Comparison of ENCODE assay signal across 1 cellular context in the genomic region with DNA sequence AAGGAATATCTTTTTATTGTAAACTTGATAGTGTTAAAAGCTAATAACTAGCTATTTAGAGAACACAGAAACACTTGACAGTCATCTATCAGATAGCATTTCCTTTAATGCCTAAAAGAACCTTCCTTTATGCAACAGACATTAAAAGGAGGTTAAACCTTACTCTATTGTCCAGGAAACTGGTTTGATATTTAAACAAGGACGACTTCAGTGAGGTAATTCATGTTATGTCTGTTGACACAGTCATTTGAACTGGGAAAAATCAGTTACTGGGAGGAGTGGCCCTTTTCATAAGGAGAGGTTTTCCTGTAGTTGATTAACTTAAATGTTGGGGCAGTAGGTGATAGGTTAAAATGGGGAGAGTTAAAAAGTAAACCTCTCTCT.
TF ChIP-seq lines count a peak whose summit lies in the region.

No MANE protein-coding gene starts in this region.

TF ChIP-seq in HepG2, 621 proteins besides CTCF, POLR2A, EP300 and RAD21 (continued from another document and continues in another):
- TF ChIP-seq SKI (IDR thresholded peaks at IDR 0.05; ENCODE audit: partially characterized antibody) (no peak), MBD4 (IDR thresholded peaks at IDR 0.05; ENCODE audit: borderline replicate concordance, low read length) (peak; percentile 73; the same call in 1 of the 2 replicates), ATF1 (CRISPR knock-in tag; IDR thresholded peaks at IDR 0.05) (0 out of 2 replicates have a peak, but pooled peaks have one; percentile 51), FOSL1 (CRISPR knock-in tag; IDR thresholded peaks at IDR 0.05; ENCODE audit: borderline replicate concordance) (no peak), THAP11 (CRISPR knock-in tag; IDR thresholded peaks at IDR 0.05) (peak; percentile 49; the same call in 1 of the 2 replicates), ZNF260 (CRISPR knock-in tag; IDR thresholded peaks at IDR 0.05; ENCODE audit: borderline replicate concordance, low read depth) (no peak), HDAC1 (CRISPR knock-in tag; IDR thresholded peaks at IDR 0.05) (peak; percentile 42; the same call in 1 of the 2 replicates), MXD4 (CRISPR knock-in tag; IDR thresholded peaks at IDR 0.05) (0 out of 2 replicates have a peak, but pooled peaks have one; percentile 11), MIXL1 (CRISPR knock-in tag; IDR thresholded peaks at IDR 0.05) (peak; percentile 92), FOXA1 (IDR thresholded peaks at IDR 0.05) (peak; percentile 42; the same call in 1 of the 2 replicates), FOXA1 (CRISPR knock-in tag; IDR thresholded peaks at IDR 0.05) (peak; percentile 88), ISL2 (CRISPR knock-in tag; IDR thresholded peaks at IDR 0.05) (peak; percentile 83), U2AF2 (IDR thresholded peaks at IDR 0.05; ENCODE audit: low read depth, low read length) (no peak), SIX1 (CRISPR knock-in tag; IDR thresholded peaks at IDR 0.05; ENCODE audit: borderline replicate concordance) (peak; percentile 99), NCOA2 (CRISPR knock-in tag; IDR thresholded peaks at IDR 0.05) (peak; percentile 89), HDAC2 (CRISPR knock-in tag; IDR thresholded peaks at IDR 0.05) (peak; percentile 82), ESRRA (CRISPR knock-in tag; IDR thresholded peaks at IDR 0.05; ENCODE audit: low read depth) (no peak), RARA (CRISPR knock-in tag; IDR thresholded peaks at IDR 0.05) (peak; percentile 94), ZKSCAN8 (CRISPR knock-in tag; IDR thresholded peaks at IDR 0.05; ENCODE audit: borderline replicate concordance) (peak; percentile 82; the same call in 1 of the 2 replicates), CREB1 (IDR thresholded peaks at IDR 0.05) (no peak), CREB1 (CRISPR knock-in tag; IDR thresholded peaks at IDR 0.05) (peak; percentile 68), ATF7 (IDR thresholded peaks at IDR 0.05) (peak; percentile 48), ATF7 (CRISPR knock-in tag; IDR thresholded peaks at IDR 0.05) (no peak), ZBTB7B (CRISPR knock-in tag; IDR thresholded peaks at IDR 0.05) (no peak), XRCC5 (optimal IDR thresholded peaks at IDR 0.05; ENCODE audit: low read length) (no peak), BRCA1 (CRISPR knock-in tag; IDR thresholded peaks at IDR 0.05) (no peak), ZFP41 (CRISPR knock-in tag; IDR thresholded peaks at IDR 0.05; ENCODE audit: borderline replicate concordance) (no peak), SAP130 (CRISPR knock-in tag; IDR thresholded peaks at IDR 0.05; ENCODE audit: low read depth) (peak; percentile 87), PHF21A (CRISPR knock-in tag; IDR thresholded peaks at IDR 0.05) (peak; percentile 59; the same call in 1 of the 2 replicates), SP5 (CRISPR knock-in tag; IDR thresholded peaks at IDR 0.05; ENCODE audit: borderline replicate concordance, low read depth) (peak; percentile 99), HMG20B (CRISPR knock-in tag; conservative IDR thresholded peaks at IDR 0.05) (peak; percentile 88), ZNF382 (CRISPR knock-in tag; IDR thresholded peaks at IDR 0.05; ENCODE audit: borderline replicate concordance) (no peak), FOXK2 (IDR thresholded peaks at IDR 0.05) (no peak), ZNF513 (CRISPR knock-in tag; conservative IDR thresholded peaks at IDR 0.05) (no peak), ARHGAP35 (CRISPR knock-in tag; IDR thresholded peaks at IDR 0.05; ENCODE audit: borderline replicate concordance) (no peak), SIX4 (CRISPR knock-in tag; IDR thresholded peaks at IDR 0.05) (peak; percentile 87), ZNF652 (CRISPR knock-in tag; IDR thresholded peaks at IDR 0.05; ENCODE audit: borderline replicate concordance, low read depth) (peak; percentile 42; the same call in 1 of the 2 replicates), KAT8 (CRISPR knock-in tag; IDR thresholded peaks at IDR 0.05) (peak; percentile 58), PAXIP1 (CRISPR knock-in tag; conservative IDR thresholded peaks at IDR 0.05) (peak; percentile 91), GATAD2A (CRISPR knock-in tag; IDR thresholded peaks at IDR 0.05) (peak; percentile 84), KDM6A (CRISPR knock-in tag; IDR thresholded peaks at IDR 0.05; ENCODE audit: low read depth) (peak; percentile 27; the same call in 1 of the 2 replicates), ASH2L (IDR thresholded peaks at IDR 0.05; ENCODE audit: insufficient read length, low read depth, low read length) (peak; percentile 35)
- TF ChIP-seq, protein P1, sequence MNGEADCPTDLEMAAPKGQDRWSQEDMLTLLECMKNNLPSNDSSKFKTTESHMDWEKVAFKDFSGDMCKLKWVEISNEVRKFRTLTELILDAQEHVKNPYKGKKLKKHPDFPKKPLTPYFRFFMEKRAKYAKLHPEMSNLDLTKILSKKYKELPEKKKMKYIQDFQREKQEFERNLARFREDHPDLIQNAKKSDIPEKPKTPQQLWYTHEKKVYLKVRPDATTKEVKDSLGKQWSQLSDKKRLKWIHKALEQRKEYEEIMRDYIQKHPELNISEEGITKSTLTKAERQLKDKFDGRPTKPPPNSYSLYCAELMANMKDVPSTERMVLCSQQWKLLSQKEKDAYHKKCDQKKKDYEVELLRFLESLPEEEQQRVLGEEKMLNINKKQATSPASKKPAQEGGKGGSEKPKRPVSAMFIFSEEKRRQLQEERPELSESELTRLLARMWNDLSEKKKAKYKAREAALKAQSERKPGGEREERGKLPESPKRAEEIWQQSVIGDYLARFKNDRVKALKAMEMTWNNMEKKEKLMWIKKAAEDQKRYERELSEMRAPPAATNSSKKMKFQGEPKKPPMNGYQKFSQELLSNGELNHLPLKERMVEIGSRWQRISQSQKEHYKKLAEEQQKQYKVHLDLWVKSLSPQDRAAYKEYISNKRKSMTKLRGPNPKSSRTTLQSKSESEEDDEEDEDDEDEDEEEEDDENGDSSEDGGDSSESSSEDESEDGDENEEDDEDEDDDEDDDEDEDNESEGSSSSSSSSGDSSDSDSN (CRISPR knock-in tag; IDR thresholded peaks at IDR 0.05): no peak
- TF ChIP-seq, protein P2, sequence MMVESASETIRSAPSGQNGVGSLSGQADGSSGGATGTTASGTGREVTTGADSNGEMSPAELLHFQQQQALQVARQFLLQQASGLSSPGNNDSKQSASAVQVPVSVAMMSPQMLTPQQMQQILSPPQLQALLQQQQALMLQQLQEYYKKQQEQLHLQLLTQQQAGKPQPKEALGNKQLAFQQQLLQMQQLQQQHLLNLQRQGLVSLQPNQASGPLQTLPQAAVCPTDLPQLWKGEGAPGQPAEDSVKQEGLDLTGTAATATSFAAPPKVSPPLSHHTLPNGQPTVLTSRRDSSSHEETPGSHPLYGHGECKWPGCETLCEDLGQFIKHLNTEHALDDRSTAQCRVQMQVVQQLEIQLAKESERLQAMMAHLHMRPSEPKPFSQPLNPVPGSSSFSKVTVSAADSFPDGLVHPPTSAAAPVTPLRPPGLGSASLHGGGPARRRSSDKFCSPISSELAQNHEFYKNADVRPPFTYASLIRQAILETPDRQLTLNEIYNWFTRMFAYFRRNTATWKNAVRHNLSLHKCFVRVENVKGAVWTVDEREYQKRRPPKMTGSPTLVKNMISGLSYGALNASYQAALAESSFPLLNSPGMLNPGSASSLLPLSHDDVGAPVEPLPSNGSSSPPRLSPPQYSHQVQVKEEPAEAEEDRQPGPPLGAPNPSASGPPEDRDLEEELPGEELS (CRISPR knock-in tag; IDR thresholded peaks at IDR 0.05): peak; percentile 83
- TF ChIP-seq, protein P3, sequence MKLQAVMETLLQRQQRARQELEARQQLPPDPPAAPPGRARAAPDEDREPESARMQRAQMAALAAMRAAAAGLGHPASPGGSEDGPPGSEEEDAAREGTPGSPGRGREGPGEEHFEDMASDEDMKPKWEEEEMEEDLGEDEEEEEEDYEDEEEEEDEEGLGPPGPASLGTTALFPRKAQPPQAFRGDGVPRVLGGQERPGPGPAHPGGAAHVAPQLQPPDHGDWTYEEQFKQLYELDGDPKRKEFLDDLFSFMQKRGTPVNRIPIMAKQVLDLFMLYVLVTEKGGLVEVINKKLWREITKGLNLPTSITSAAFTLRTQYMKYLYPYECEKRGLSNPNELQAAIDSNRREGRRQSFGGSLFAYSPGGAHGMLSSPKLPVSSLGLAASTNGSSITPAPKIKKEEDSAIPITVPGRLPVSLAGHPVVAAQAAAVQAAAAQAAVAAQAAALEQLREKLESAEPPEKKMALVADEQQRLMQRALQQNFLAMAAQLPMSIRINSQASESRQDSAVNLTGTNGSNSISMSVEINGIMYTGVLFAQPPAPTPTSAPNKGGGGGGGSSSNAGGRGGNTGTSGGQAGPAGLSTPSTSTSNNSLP (IDR thresholded peaks at IDR 0.05; ENCODE audit: low read depth, low read length): peak; percentile 76
- TF ChIP-seq, protein P4, sequence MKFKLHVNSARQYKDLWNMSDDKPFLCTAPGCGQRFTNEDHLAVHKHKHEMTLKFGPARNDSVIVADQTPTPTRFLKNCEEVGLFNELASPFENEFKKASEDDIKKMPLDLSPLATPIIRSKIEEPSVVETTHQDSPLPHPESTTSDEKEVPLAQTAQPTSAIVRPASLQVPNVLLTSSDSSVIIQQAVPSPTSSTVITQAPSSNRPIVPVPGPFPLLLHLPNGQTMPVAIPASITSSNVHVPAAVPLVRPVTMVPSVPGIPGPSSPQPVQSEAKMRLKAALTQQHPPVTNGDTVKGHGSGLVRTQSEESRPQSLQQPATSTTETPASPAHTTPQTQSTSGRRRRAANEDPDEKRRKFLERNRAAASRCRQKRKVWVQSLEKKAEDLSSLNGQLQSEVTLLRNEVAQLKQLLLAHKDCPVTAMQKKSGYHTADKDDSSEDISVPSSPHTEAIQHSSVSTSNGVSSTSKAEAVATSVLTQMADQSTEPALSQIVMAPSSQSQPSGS (CRISPR knock-in tag; IDR thresholded peaks at IDR 0.05): peak; percentile 88
- TF ChIP-seq, protein P5, sequence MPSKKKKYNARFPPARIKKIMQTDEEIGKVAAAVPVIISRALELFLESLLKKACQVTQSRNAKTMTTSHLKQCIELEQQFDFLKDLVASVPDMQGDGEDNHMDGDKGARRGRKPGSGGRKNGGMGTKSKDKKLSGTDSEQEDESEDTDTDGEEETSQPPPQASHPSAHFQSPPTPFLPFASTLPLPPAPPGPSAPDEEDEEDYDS (CRISPR knock-in tag; IDR thresholded peaks at IDR 0.05): peak; percentile 26; the same call in 1 of the 2 replicates
- TF ChIP-seq, protein P6, sequence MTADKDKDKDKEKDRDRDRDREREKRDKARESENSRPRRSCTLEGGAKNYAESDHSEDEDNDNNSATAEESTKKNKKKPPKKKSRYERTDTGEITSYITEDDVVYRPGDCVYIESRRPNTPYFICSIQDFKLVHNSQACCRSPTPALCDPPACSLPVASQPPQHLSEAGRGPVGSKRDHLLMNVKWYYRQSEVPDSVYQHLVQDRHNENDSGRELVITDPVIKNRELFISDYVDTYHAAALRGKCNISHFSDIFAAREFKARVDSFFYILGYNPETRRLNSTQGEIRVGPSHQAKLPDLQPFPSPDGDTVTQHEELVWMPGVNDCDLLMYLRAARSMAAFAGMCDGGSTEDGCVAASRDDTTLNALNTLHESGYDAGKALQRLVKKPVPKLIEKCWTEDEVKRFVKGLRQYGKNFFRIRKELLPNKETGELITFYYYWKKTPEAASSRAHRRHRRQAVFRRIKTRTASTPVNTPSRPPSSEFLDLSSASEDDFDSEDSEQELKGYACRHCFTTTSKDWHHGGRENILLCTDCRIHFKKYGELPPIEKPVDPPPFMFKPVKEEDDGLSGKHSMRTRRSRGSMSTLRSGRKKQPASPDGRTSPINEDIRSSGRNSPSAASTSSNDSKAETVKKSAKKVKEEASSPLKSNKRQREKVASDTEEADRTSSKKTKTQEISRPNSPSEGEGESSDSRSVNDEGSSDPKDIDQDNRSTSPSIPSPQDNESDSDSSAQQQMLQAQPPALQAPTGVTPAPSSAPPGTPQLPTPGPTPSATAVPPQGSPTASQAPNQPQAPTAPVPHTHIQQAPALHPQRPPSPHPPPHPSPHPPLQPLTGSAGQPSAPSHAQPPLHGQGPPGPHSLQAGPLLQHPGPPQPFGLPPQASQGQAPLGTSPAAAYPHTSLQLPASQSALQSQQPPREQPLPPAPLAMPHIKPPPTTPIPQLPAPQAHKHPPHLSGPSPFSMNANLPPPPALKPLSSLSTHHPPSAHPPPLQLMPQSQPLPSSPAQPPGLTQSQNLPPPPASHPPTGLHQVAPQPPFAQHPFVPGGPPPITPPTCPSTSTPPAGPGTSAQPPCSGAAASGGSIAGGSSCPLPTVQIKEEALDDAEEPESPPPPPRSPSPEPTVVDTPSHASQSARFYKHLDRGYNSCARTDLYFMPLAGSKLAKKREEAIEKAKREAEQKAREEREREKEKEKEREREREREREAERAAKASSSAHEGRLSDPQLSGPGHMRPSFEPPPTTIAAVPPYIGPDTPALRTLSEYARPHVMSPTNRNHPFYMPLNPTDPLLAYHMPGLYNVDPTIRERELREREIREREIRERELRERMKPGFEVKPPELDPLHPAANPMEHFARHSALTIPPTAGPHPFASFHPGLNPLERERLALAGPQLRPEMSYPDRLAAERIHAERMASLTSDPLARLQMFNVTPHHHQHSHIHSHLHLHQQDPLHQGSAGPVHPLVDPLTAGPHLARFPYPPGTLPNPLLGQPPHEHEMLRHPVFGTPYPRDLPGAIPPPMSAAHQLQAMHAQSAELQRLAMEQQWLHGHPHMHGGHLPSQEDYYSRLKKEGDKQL (CRISPR knock-in tag; IDR thresholded peaks at IDR 0.05; ENCODE audit: low read depth): peak; percentile 84
